Comparison of ENCODE assay signal across 19 cellular contexts in genomic region chrX:74178536-74178935, GRCh38.
DNase-seq lines count a peak whose midpoint lies in the region; ATAC-seq and TF ChIP-seq lines count a peak whose summit lies in the region.
"Had no signal": no experiment of that assay in that cellular context is flagged by ENCODE, and none has a peak within 500 bp of the region (broad histone marks: within the 10 kb centered on the region; RNA-seq: fewer than 3 reads in every experiment).

No MANE protein-coding gene starts in this region.

- H3F3A ChIP-seq in neural progenitor cell (ENCODE audit: low read depth): no peaks in the 10 kb centered on the region

- H3K4me1 Mint-ChIP-seq in HFFc6 (ENCODE audit: low read depth) (peaks cover 26% of the 10 kb centered on the region), glutamatergic neuron (ENCODE audit: low read depth, unreplicated experiment) (no peaks in the 10 kb centered on the region), neural progenitor cell (peaks cover 16% of the 10 kb centered on the region)
- H3K4me1 Mint-ChIP-seq: activated CD8-positive, alpha-beta memory T cell treated with anti-CD3 and anti-CD28 coated beads, Interleukin-2, amount 10 ng/mL, durations not matched to agents 7 days and 5 days had no signal

- no peak overlapping the region for H3K4me3 ChIP-seq in neural progenitor cell
- no peak overlapping the region for H3K4me3 ChIP-seq in testis
- no peak overlapping the region for H3K4me3 ChIP-seq in suprapubic skin
- H3K4me3 ChIP-seq: PC-9, psoas muscle had no signal

- H4K20me1 ChIP-seq in neural progenitor cell (ENCODE audit: low read depth): no peaks in the 10 kb centered on the region

- H3K27ac ChIP-seq in neural progenitor cell (no peak overlapping the region), testis (no peak overlapping the region), suprapubic skin (no peak overlapping the region)
- H3K27ac ChIP-seq: PC-9, psoas muscle had no signal

- H3K4me3 Mint-ChIP-seq in HFFc6 (peak overlapping the region; percentile 75; the same call in 1 of the 2 replicates), glutamatergic neuron (ENCODE audit: unreplicated experiment) (no peak overlapping the region), neural progenitor cell (no peak overlapping the region)
- H3K4me3 Mint-ChIP-seq: activated CD8-positive, alpha-beta memory T cell treated with anti-CD3 and anti-CD28 coated beads, Interleukin-2, amount 10 ng/mL, durations not matched to agents 7 days and 5 days; CD8-positive, alpha-beta T cell; natural killer cell treated with Interleukin-12 subunit alpha and Interleukin-12 subunit beta and Interleukin-15 and Interleukin-18, amount 100 ng/mL, for 72 hours; stimulated activated naive CD8-positive, alpha-beta T cell treated with anti-CD3 and anti-CD28 coated beads, Interleukin-15, Interleukin-2, amounts not matched to agents 100 ng/mL and 50 ng/mL, for 24 hours had no signal

- TF ChIP-seq CTCF in HFFc6 (IDR thresholded peaks at IDR 0.05): no peak
- no peak for TF ChIP-seq CTCF in glutamatergic neuron (IDR thresholded peaks at IDR 0.05; ENCODE audit: partially characterized antibody, unreplicated experiment)
- TF ChIP-seq CTCF in neural progenitor cell (IDR thresholded peaks at IDR 0.05): no peak
- no peak for TF ChIP-seq CTCF in testis (IDR thresholded peaks at IDR 0.05)
- no peak for TF ChIP-seq CTCF in suprapubic skin (IDR thresholded peaks at IDR 0.05)

- no peak for TF ChIP-seq EP300 in suprapubic skin (IDR thresholded peaks at IDR 0.05)

- WGBS in testis, 2 donors: 37 to 38% methylated on average over 10 to 12 of the region's 12 CpGs
- 45% methylated on average over 12 of the region's 12 CpGs for WGBS in suprapubic skin

- in situ Hi-C loops in ACHN (cut with HindIII; ENCODE audit: low pct_ligation_motif_present, low pct_unique_long_range_greater_than_20kb, low sequenced_read_pairs): no loop called here

- H3K36me3 Mint-ChIP-seq in HFFc6 (ENCODE audit: low read depth) (no peaks in the 10 kb centered on the region), glutamatergic neuron (ENCODE audit: unreplicated experiment) (no peaks in the 10 kb centered on the region), neural progenitor cell (no peaks in the 10 kb centered on the region)
- no peaks in the 10 kb centered on the region for H3K36me3 Mint-ChIP-seq in activated naive CD4-positive, alpha-beta T cell treated with anti-CD3 and anti-CD28 coated beads, Interleukin-2, amount 50 U/mL, for 72 hours
- H3K36me3 Mint-ChIP-seq: activated CD8-positive, alpha-beta memory T cell treated with anti-CD3 and anti-CD28 coated beads, Interleukin-2, amount 10 ng/mL, durations not matched to agents 7 days and 5 days; natural killer cell treated with Interleukin-12 subunit alpha and Interleukin-12 subunit beta and Interleukin-15 and Interleukin-18, amount 100 ng/mL, for 72 hours had no signal

- H3K4me1 ChIP-seq in neural progenitor cell: peaks cover 4% of the 10 kb centered on the region
- H3K4me1 ChIP-seq in testis: no peaks in the 10 kb centered on the region
- no peaks in the 10 kb centered on the region for H3K4me1 ChIP-seq in suprapubic skin
- H3K4me1 ChIP-seq: psoas muscle had no signal

- no peak overlapping the region for H2AFZ ChIP-seq in neural progenitor cell (replicated peaks)
- H2AFZ ChIP-seq: PC-9 had no signal

- no peaks in the 10 kb centered on the region for H3K79me2 ChIP-seq in neural progenitor cell (ENCODE audit: low read depth)

- intact Hi-C loops in testis (cut with DNase I; ENCODE audit: low total_unique reads): no loop called here

- H3K4me2 ChIP-seq in neural progenitor cell: no peak overlapping the region
- H3K4me2 ChIP-seq: PC-9 had no signal

- H3K9ac ChIP-seq in neural progenitor cell: no peak overlapping the region

- no peaks in the 10 kb centered on the region for H3K9me3 Mint-ChIP-seq in HFFc6
- H3K9me3 Mint-ChIP-seq in glutamatergic neuron (ENCODE audit: unreplicated experiment): no peaks in the 10 kb centered on the region
- no peaks in the 10 kb centered on the region for H3K9me3 Mint-ChIP-seq in neural progenitor cell
- no peaks in the 10 kb centered on the region for H3K9me3 Mint-ChIP-seq in activated naive CD4-positive, alpha-beta T cell treated with anti-CD3 and anti-CD28 coated beads, Interleukin-2, amount 50 U/mL, for 72 hours
- H3K9me3 Mint-ChIP-seq: natural killer cell treated with Interleukin-12 subunit alpha and Interleukin-12 subunit beta and Interleukin-15 and Interleukin-18, amount 100 ng/mL, for 72 hours; stimulated activated naive CD8-positive, alpha-beta T cell treated with anti-CD3 and anti-CD28 coated beads, Interleukin-15, Interleukin-2, amounts not matched to agents 100 ng/mL and 50 ng/mL, for 24 hours had no signal

- H3K9me3 ChIP-seq in neural progenitor cell (ENCODE audit: low read depth): peaks cover 12% of the 10 kb centered on the region
- H3K9me3 ChIP-seq in testis: no peaks in the 10 kb centered on the region
- H3K9me3 ChIP-seq in suprapubic skin: no peaks in the 10 kb centered on the region

- no peak for ATAC-seq in HG03378 (IDR thresholded peaks at IDR 0.05; ENCODE audit: unreplicated experiment)
- no peak for ATAC-seq in activated naive CD4-positive, alpha-beta T cell treated with anti-CD3 and anti-CD28 coated beads, Interleukin-2, amount 50 U/mL, for 72 hours
- ATAC-seq: activated CD8-positive, alpha-beta memory T cell treated with anti-CD3 and anti-CD28 coated beads, Interleukin-2, amount 10 ng/mL, durations not matched to agents 7 days and 5 days; CD8-positive, alpha-beta T cell; natural killer cell treated with Interleukin-12 subunit alpha and Interleukin-12 subunit beta and Interleukin-15 and Interleukin-18, amount 100 ng/mL, for 72 hours; psoas muscle had no signal

- H3K36me3 ChIP-seq in neural progenitor cell: no peaks in the 10 kb centered on the region
- no peaks in the 10 kb centered on the region for H3K36me3 ChIP-seq in testis (ENCODE audit: low read depth, missing control alignments)
- no peaks in the 10 kb centered on the region for H3K36me3 ChIP-seq in suprapubic skin

- H3K27ac Mint-ChIP-seq in HFFc6 (no peak overlapping the region), glutamatergic neuron (ENCODE audit: unreplicated experiment) (no peak overlapping the region), neural progenitor cell (no peak overlapping the region)
- H3K27ac Mint-ChIP-seq in activated naive CD4-positive, alpha-beta T cell treated with anti-CD3 and anti-CD28 coated beads, Interleukin-2, amount 50 U/mL, for 72 hours: no peak overlapping the region
- H3K27ac Mint-ChIP-seq: activated CD8-positive, alpha-beta memory T cell treated with anti-CD3 and anti-CD28 coated beads, Interleukin-2, amount 10 ng/mL, durations not matched to agents 7 days and 5 days; CD8-positive, alpha-beta T cell; natural killer cell treated with Interleukin-12 subunit alpha and Interleukin-12 subunit beta and Interleukin-15 and Interleukin-18, amount 100 ng/mL, for 72 hours; stimulated activated naive CD8-positive, alpha-beta T cell treated with anti-CD3 and anti-CD28 coated beads, Interleukin-15, Interleukin-2, amounts not matched to agents 100 ng/mL and 50 ng/mL, for 24 hours had no signal

- DNase-seq in ACHN (peak; percentile 3), HFFc6 (no peak), glutamatergic neuron (peak; percentile 22), neural progenitor cell (ENCODE audit: low spot score) (peak; percentile 33), testis (no peak), suprapubic skin (ENCODE audit: low spot score in 2 of 2) (no peak)
- DNase-seq in activated naive CD4-positive, alpha-beta T cell treated with anti-CD3 and anti-CD28 coated beads, Interleukin-2, amount 50 U/mL, for 72 hours (ENCODE audit: low spot score in 2 of 2): no peak
- DNase-seq: activated CD4-positive, CD25-positive, alpha-beta regulatory T cell treated with anti-CD3 and anti-CD28 coated beads, Interleukin-2, amount 50 U/mL, for 72 hours; activated CD8-positive, alpha-beta memory T cell treated with anti-CD3 and anti-CD28 coated beads, Interleukin-2, amount 10 ng/mL, durations not matched to agents 7 days and 5 days; activated effector memory CD4-positive, alpha-beta T cell treated with Interleukin-2 at 50 U/mL for 16 hours; CD8-positive, alpha-beta T cell; foreskin melanocyte; NCI-H1105 treated with DMSO at 0.1 percent for 48 hours; NCI-H69; psoas muscle had no signal

- H3K27me3 ChIP-seq in neural progenitor cell: no peaks in the 10 kb centered on the region
- H3K27me3 ChIP-seq in testis: no peaks in the 10 kb centered on the region
- H3K27me3 ChIP-seq in suprapubic skin: no peaks in the 10 kb centered on the region

- no peak for TF ChIP-seq POLR2A in testis (IDR thresholded peaks at IDR 0.05)
- TF ChIP-seq POLR2A in suprapubic skin (IDR thresholded peaks at IDR 0.05): no peak

- H3K27me3 Mint-ChIP-seq in HFFc6 (ENCODE audit: insufficient read depth) (no peaks in the 10 kb centered on the region), glutamatergic neuron (ENCODE audit: unreplicated experiment) (no peaks in the 10 kb centered on the region), neural progenitor cell (ENCODE audit: insufficient read depth, low read depth) (no peaks in the 10 kb centered on the region)
- H3K27me3 Mint-ChIP-seq: activated CD8-positive, alpha-beta memory T cell treated with anti-CD3 and anti-CD28 coated beads, Interleukin-2, amount 10 ng/mL, durations not matched to agents 7 days and 5 days; stimulated activated naive CD8-positive, alpha-beta T cell treated with anti-CD3 and anti-CD28 coated beads, Interleukin-15, Interleukin-2, amounts not matched to agents 100 ng/mL and 50 ng/mL, for 24 hours had no signal

Comparison
In these comparisons a context has a peak if more than half of its experiments do, and no peak if none do; other contexts are left out.
1. DNase-seq: peak in ACHN (single experiment), glutamatergic neuron (single experiment) and neural progenitor cell (single experiment); none in HFFc6 (single experiment), testis (single experiment), suprapubic skin (0 of 2) and activated naive CD4-positive, alpha-beta T cell treated with anti-CD3 and anti-CD28 coated beads, Interleukin-2, amount 50 U/mL, for 72 hours (0 of 2).